ENCODE assay signal across 8 cellular contexts in the genomic region with DNA sequence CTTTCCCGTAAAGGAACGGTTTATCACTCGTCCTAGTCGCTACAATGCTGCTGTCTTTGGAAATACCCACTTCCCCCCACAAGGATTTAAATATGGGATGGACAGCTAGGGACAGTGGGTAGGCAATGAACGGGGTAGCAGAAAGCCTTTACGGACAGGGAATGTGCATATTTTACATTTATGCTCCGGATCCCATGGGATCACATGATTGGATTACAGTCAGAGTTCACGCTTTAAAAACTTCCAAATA. TPM values are rescaled to one million over a fixed set of nuclear protein-coding genes. Genes with fewer than 3 reads are reported as not detected.
DNase-seq lines count a peak whose midpoint lies in the region; ATAC-seq and TF ChIP-seq lines count a peak whose summit lies in the region.

No MANE protein-coding gene starts in this region.

- peaks cover 26 to 43% (median 31%) of the 10 kb centered on the region in 3 donors for H3K4me1 Mint-ChIP-seq in naive B cell

- peak overlapping the region; percentile 98 to 100 (median 99) for H3K27ac Mint-ChIP-seq in naive B cell

- H3K4me3 Mint-ChIP-seq in naive B cell = peak overlapping the region; percentile 92 to 99 (median 96)

- ATAC-seq in naive B cell (ENCODE audit: low read depth in 2 of 2) = no peak
- no peak for ATAC-seq in HG02759 (IDR thresholded peaks at IDR 0.05; ENCODE audit: unreplicated experiment)

- peaks cover 0 to 1% (median 0%) of the 10 kb centered on the region in 7 donors for H3K9me3 Mint-ChIP-seq in naive B cell

- DNase-seq in AG09309 (ENCODE audit: low read depth) (no peak), choroid plexus epithelial cell (ENCODE audit: low read depth) (no peak), naive B cell (no peak), epidermal melanocyte (ENCODE audit: insufficient read length, low spot score) (no peak), germinal center (ENCODE audit: low spot score) (no peak), DMS153 (lab: John Stamatoyannopoulos, UW) (no peak)
- DNase-seq in Jurkat, Clone E6-1 (ENCODE audit: low read depth, low spot score) = no peak

- H3K36me3 Mint-ChIP-seq in naive B cell = peaks cover 20 to 27% of the 10 kb centered on the region in 2 donors

- no peak for TF ChIP-seq CTCF in AG09309 (IDR thresholded peaks at IDR 0.05; ENCODE audit: control insufficient read depth, insufficient read depth, low read depth, low read length, missing control alignments)
- no peak for TF ChIP-seq CTCF in choroid plexus epithelial cell (conservative IDR thresholded peaks at IDR 0.05; ENCODE audit: low read depth, low read length)

- no peaks in the 10 kb centered on the region for H3K27me3 Mint-ChIP-seq in naive B cell

- H3K4me3 ChIP-seq in AG09309 (ENCODE audit: control insufficient read depth, low read depth, low read length) = peak overlapping the region; percentile 83
- H3K4me3 ChIP-seq in Jurkat, Clone E6-1 (ENCODE audit: low read length) = peak overlapping the region; percentile 72
- peak overlapping the region; percentile 81 for H3K4me3 ChIP-seq in choroid plexus epithelial cell (ENCODE audit: low read depth, low read length)

RNA-seq across cellular contexts. Expression of a gene that starts 1.2 kb away (rescaled TPM):
- 4.3 TPM for polyA plus RNA-seq in Jurkat, Clone E6-1 (2012; ENCODE audit: insufficient read depth, insufficient read length)
- 10 to 100 TPM in 1 of 6 donors, 1 to 10 TPM in 4, not detected in 1; 8.2 to 10.2 (median 8.7) TPM for polyA plus RNA-seq in naive B cell (ENCODE audit: low read depth in 6 of 6)
